In the genomic region with DNA sequence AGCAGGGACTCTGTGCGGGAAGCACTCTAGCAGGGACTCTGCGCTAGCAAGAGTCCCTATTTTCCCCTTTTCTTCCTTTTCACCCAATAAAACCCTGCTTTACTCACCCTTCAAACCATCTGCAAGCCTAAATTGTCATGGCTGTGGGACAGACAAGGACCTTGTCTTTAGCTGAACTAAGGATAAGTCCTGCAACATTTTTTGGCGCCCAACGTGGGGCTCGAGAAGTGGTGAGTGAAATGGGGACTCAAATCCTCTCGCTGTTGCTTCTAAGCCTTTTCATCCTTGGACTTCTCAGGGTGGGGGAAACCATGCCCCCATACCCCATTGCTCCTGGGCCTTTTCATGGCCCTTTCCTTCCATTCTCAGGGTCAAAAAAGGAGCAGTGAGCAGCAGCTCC, we compare ENCODE assay signal across 1 cellular context.
TF ChIP-seq lines count a peak whose summit lies in the region.

No MANE protein-coding gene starts in this region.

TF ChIP-seq in GM12878, 131 proteins besides CTCF, POLR2A, EP300 and RAD21 (continued from another document):
- TF ChIP-seq, protein P1, sequence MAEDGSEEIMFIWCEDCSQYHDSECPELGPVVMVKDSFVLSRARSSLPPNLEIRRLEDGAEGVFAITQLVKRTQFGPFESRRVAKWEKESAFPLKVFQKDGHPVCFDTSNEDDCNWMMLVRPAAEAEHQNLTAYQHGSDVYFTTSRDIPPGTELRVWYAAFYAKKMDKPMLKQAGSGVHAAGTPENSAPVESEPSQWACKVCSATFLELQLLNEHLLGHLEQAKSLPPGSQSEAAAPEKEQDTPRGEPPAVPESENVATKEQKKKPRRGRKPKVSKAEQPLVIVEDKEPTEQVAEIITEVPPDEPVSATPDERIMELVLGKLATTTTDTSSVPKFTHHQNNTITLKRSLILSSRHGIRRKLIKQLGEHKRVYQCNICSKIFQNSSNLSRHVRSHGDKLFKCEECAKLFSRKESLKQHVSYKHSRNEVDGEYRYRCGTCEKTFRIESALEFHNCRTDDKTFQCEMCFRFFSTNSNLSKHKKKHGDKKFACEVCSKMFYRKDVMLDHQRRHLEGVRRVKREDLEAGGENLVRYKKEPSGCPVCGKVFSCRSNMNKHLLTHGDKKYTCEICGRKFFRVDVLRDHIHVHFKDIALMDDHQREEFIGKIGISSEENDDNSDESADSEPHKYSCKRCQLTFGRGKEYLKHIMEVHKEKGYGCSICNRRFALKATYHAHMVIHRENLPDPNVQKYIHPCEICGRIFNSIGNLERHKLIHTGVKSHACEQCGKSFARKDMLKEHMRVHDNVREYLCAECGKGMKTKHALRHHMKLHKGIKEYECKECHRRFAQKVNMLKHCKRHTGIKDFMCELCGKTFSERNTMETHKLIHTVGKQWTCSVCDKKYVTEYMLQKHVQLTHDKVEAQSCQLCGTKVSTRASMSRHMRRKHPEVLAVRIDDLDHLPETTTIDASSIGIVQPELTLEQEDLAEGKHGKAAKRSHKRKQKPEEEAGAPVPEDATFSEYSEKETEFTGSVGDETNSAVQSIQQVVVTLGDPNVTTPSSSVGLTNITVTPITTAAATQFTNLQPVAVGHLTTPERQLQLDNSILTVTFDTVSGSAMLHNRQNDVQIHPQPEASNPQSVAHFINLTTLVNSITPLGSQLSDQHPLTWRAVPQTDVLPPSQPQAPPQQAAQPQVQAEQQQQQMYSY (CRISPR knock-in tag; IDR thresholded peaks at IDR 0.05): no peak
- no peak for TF ChIP-seq MYC (IDR thresholded peaks at IDR 0.05; ENCODE audit: insufficient read depth, insufficient read length, insufficient replicate concordance, low read length, severe bottlenecking)
- TF ChIP-seq ESRRA (IDR thresholded peaks at IDR 0.05; ENCODE audit: low read length): no peak
- no peak for TF ChIP-seq NFYA (IDR thresholded peaks at IDR 0.05; ENCODE audit: borderline replicate concordance, low read depth, low read length)
- no peak for TF ChIP-seq EED (IDR thresholded peaks at IDR 0.05; ENCODE audit: low read depth)
- peak; percentile 61; the same call in 1 of the 2 replicates for TF ChIP-seq CBX5 (IDR thresholded peaks at IDR 0.05; ENCODE audit: low read depth)
